In genomic region chr2:166017208-166017607, GRCh38 we compare ENCODE assay signal across 17 cellular contexts.
"Had no signal": no experiment of that assay in that cellular context is flagged by ENCODE, and none has a peak within 500 bp of the region (broad histone marks: within the 10 kb centered on the region; RNA-seq: fewer than 3 reads in every experiment).

No MANE protein-coding gene starts in this region.

- DNase-seq: activated CD4-positive, alpha-beta T cell treated with anti-CD3 and anti-CD28 coated beads, Interleukin-2, amount 10 ng/mL, durations not matched to agents 24 days and 14 days; activated CD8-positive, alpha-beta memory T cell treated with anti-CD3 and anti-CD28 coated beads, Interleukin-2, amount 10 ng/mL, durations not matched to agents 7 days and 5 days; activated CD8-positive, alpha-beta T cell treated with anti-CD3 and anti-CD28 coated beads for 36 hours; activated gamma-delta T cell treated with Interleukin-2 at 50 U/mL for 16 hours; anterior cingulate cortex; body of pancreas; effector CD8-positive, alpha-beta T cell; foreskin fibroblast; kidney; lower lobe of right lung; naive thymus-derived CD4-positive, alpha-beta T cell; retina; stimulated activated CD4-positive, alpha-beta T cell treated with anti-CD3 and anti-CD28 coated beads, Interleukin-4, amount 100 ng/mL, for 24 hours; stimulated activated naive CD4-positive, alpha-beta T cell treated with Interleukin-2 at 50 U/mL for 16 hours; SW 1271; T-helper 17 cell had no signal

- H3K4me3 ChIP-seq: body of pancreas, lower lobe of right lung, thoracic aorta had no signal

- H3K36me3 ChIP-seq: lower lobe of right lung, thoracic aorta had no signal

- H3K4me1 ChIP-seq: body of pancreas, lower lobe of right lung had no signal

- FAIRE-seq: kidney had no signal

- H3K27me3 ChIP-seq: body of pancreas had no signal

- H3K27ac ChIP-seq: body of pancreas, lower lobe of right lung, thoracic aorta had no signal
